ENCODE assay signal across 17 cellular contexts in the genomic region with DNA sequence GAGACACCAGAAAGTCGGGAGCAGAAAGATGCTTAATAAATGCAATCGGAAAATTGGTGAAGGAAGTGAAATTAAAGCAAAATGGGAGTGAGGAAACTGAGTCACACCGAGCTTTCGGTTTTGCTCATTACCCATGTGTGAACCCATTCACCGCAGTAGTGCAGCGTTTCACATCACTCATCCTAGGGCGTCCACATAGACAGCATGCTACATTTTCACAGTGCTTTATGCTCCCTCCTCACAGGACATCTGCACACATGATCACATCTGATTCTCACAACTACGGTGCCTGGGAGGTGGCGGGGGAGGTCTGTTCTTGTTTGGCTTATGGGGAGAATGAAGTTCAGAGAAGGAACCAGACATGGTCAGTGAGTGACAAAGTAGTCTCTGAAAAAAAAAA. TPM values are rescaled to one million over a fixed set of nuclear protein-coding genes. Genes with fewer than 3 reads are reported as not detected.
DNase-seq lines count a peak whose midpoint lies in the region; ATAC-seq, FAIRE-seq and TF ChIP-seq lines count a peak whose summit lies in the region.
"Had no signal": no experiment of that assay in that cellular context is flagged by ENCODE, and none has a peak within 500 bp of the region (broad histone marks: within the 10 kb centered on the region; RNA-seq: fewer than 3 reads in every experiment).

No MANE protein-coding gene starts in this region.

- no peak for TF ChIP-seq EP300 in GM12878 (IDR thresholded peaks at IDR 0.05; ENCODE audit: borderline replicate concordance in 1 of 2, control insufficient read depth in 1 of 2, low read depth in 2 of 2, low read length in 2 of 2)

- peak; percentile 76 for ATAC-seq in GM19351 (IDR thresholded peaks at IDR 0.05; ENCODE audit: unreplicated experiment)
- peak; percentile 50; the same call in 2 of the 3 replicates for ATAC-seq in GM12878
- no peak for ATAC-seq in HG02981 (IDR thresholded peaks at IDR 0.05; ENCODE audit: unreplicated experiment)

- BruUV-seq in GM12878 (replicated peaks; lab: Mats Ljungman, UMichigan), result no TSS peak

- TF ChIP-seq POLR2A in GM12878 (IDR thresholded peaks at IDR 0.05; ENCODE audit: low read depth, low read length), result no peak

- intact Hi-C loops in GM12878 (cut with micrococcal nuclease; ENCODE audit: unreplicated experiment), result no loop called here

- SMC1A ChIA-PET in GM12878 (lab: Charles Lee; ENCODE audit: uncharacterized antibody, unreplicated experiment), result interaction anchor here (1.3 kb wide), 1 partner anchor 19 kb away, joined by 3 read pairs; no protein-coding TSS in a partner anchor

- no peak for FAIRE-seq in GM12878 (lab: Jason Lieb, UNC)

- 2% methylated on average over 9 of the region's 9 CpGs for whole genome bisulfite sequencing in GM12878 (ENCODE audit: insufficient coverage, insufficient replicate concordance, low lambda C conversion rate, missing lambda C conversion rate)

- H3K79me2 ChIP-seq in GM12878 (ENCODE audit: control insufficient read depth, insufficient read depth, low read length), result no peaks in the 10 kb centered on the region

- CTCF ChIA-PET in GM12878 (lab: Yijun Ruan, JAX), result interaction anchor here (1.2 kb wide), 1 partner anchor 96 kb away, joined by 3 read pairs; no protein-coding TSS in a partner anchor

- POLR2A ChIA-PET in GM12878 (lab: Charles Lee), result no interaction called here

- H3K4me3 ChIP-seq in GM12865 (ENCODE audit: low read depth, low read length) (no peak overlapping the region), GM12878 (no peak overlapping the region)
- H3K4me3 ChIP-seq: HAP-1 had no signal

- H3K4me2 ChIP-seq in GM12878 (ENCODE audit: control insufficient read depth, insufficient read depth), result no peak overlapping the region

- no peaks in the 10 kb centered on the region for H3K27me3 ChIP-seq in GM12878 (replicated peaks in 1 of 2; ENCODE audit: control insufficient read depth in 2 of 2, insufficient read depth in 2 of 2, low read length in 1 of 2)

- peak; percentile 21 for DNase-seq in activated naive CD4-positive, alpha-beta T cell treated with Interleukin-2 at 50 U/mL for 16 hours
- no peak for DNase-seq in activated naive CD4-positive, alpha-beta T cell treated with anti-CD3 and anti-CD28 coated beads, Interleukin-2, amount 50 U/mL, for 16 hours
- peak; percentile 52 for DNase-seq in GM12865 (ENCODE audit: low read depth)
- no peak for DNase-seq in GM12878 (ENCODE audit: low read depth, low spot score)
- DNase-seq in COR-L47 (lab: John Stamatoyannopoulos, UW), result no peak
- DNase-seq in NCI-H774 (lab: John Stamatoyannopoulos, UW), result no peak
- DNase-seq: Caco-2, DMS53, NCI-H1105 treated with DMSO at 0.1 percent for 48 hours, NCI-H1694 treated with DMSO at 0.1 percent for 48 hours, NCI-H345, NCI-H526 treated with DMSO at 0.1 percent for 48 hours, SHP77 treated with DMSO at 0.1 percent for 48 hours had no signal

- H3K36me3 ChIP-seq in GM12878 (ENCODE audit: control insufficient read depth in 2 of 2, insufficient read depth in 2 of 2, low read length in 1 of 2), result no peaks in the 10 kb centered on the region
- H3K36me3 ChIP-seq: HAP-1 had no signal

- H4K20me1 ChIP-seq in GM12878 (ENCODE audit: control insufficient read depth, insufficient read depth), result no peaks in the 10 kb centered on the region

- H3K9me3 ChIP-seq in GM12878 (replicated peaks; ENCODE audit: control insufficient read depth, insufficient read depth, low read length), result no peaks in the 10 kb centered on the region
- H3K9me3 ChIP-seq: Caco-2, HAP-1 had no signal

- no peak overlapping the region for H2AFZ ChIP-seq in GM12878 (ENCODE audit: control insufficient read depth, low read depth, low read length)

- H3K4me1 ChIP-seq in GM12878 (ENCODE audit: control insufficient read depth, insufficient read depth, low read length), result no peaks in the 10 kb centered on the region
- H3K4me1 ChIP-seq: Caco-2, HAP-1 had no signal

- TF ChIP-seq CTCF in GM12865 (IDR thresholded peaks at IDR 0.05; ENCODE audit: insufficient read depth, low read depth, low read length, missing control alignments) (no peak), GM12878 (IDR thresholded peaks at IDR 0.05 in 2 of 3, conservative IDR thresholded peaks at IDR 0.05 in 1 of 3; ENCODE audit: control insufficient read depth in 2 of 3, extremely low read depth in 1 of 3, insufficient read depth in 1 of 3, low read depth in 3 of 3, low read length in 3 of 3) (no peak)

- no peak for TF ChIP-seq RAD21 in GM12878 (IDR thresholded peaks at IDR 0.05; ENCODE audit: insufficient read depth, low read depth, low read length)

- RAD21 ChIA-PET in GM12878 (lab: Charles Lee; ENCODE audit: unreplicated experiment), result no interaction called here

- H3K27ac ChIP-seq in GM12878 (ENCODE audit: control insufficient read depth, insufficient read depth), result no peak overlapping the region

- in situ Hi-C loops in GM12878 (cut with MboI), result no loop called here

- H3K9ac ChIP-seq in GM12878 (ENCODE audit: control insufficient read depth, insufficient read depth, low read length), result no peak overlapping the region

TF ChIP-seq in GM12878, 131 proteins besides CTCF, POLR2A, EP300 and RAD21:
- TF ChIP-seq PAX8 (IDR thresholded peaks at IDR 0.05) (no peak), SMAD1 (IDR thresholded peaks at IDR 0.05; ENCODE audit: low read depth, partially characterized antibody) (no peak), JUNB (IDR thresholded peaks at IDR 0.05) (peak; percentile 49), TCF3 (IDR thresholded peaks at IDR 0.05; ENCODE audit: borderline replicate concordance, insufficient read depth, low read depth, low read length) (no peak), RUNX3 (IDR thresholded peaks at IDR 0.05; ENCODE audit: low read length) (peak; percentile 23; the same call in 1 of the 2 replicates), CREB1 (IDR thresholded peaks at IDR 0.05; ENCODE audit: low read depth) (no peak), ETV6 (conservative IDR thresholded peaks at IDR 0.05 in 1 of 2, IDR thresholded peaks at IDR 0.05 in 1 of 2; ENCODE audit: borderline replicate concordance in 1 of 2, low read depth in 1 of 2) (peak in 1 of 2 experiments; percentile 44; a peak in 1 of 4 replicates), ZNF207 (IDR thresholded peaks at IDR 0.05; ENCODE audit: borderline replicate concordance) (no peak), YBX1 (IDR thresholded peaks at IDR 0.05) (no peak)
TF ChIP-seq in GM12878: peak in this region for 3.

RNA-seq across cellular contexts. Expression of a gene that starts 36.6 kb away (rescaled TPM):
- not detected in 2 replicates for total RNA-seq in GM12878 (2013; cell fraction: nucleolus; rRNA removed)
- total RNA-seq in GM12878 (2014; rRNA removed) (not detected in 2 replicates), GM12878 (2014; rRNA removed; fragmentation: Illumina TruSeq; extraction: Trizol) (not detected in 2 replicates), GM12878 (2021) (not detected in 2 replicates)
- not detected for polyA plus RNA-seq in GM12878 (2011; ENCODE audit: low read depth)
- polyA plus RNA-seq in GM12878 (2011; rRNA removed) (not detected in 2 replicates), GM12878 (2014; fragmentation: Illumina TruSeq; extraction: Trizol) (not detected in 2 replicates), GM12878 (2014; fragmentation: Nextera tagmentation; extraction: Ambion mirVana) (not detected), GM12878 (2014; rRNA removed) (not detected in 2 replicates), GM12878 (2016; fragmentation: Nextera tagmentation; extraction: Ambion mirVana) (not detected)
- not detected in 2 replicates for polyA plus RNA-seq in GM12878 (2011; cell fraction: cytosol; rRNA removed)
- polyA plus RNA-seq in GM12878 (2011; cell fraction: nucleus; rRNA removed), result not detected in 2 replicates
- not detected in 2 replicates for polyA plus RNA-seq in GM12878 (2012)
- not detected in 2 replicates for polyA minus RNA-seq in GM12878 (2011; rRNA and poly(A)+ RNA removed)
- polyA minus RNA-seq in GM12878 (2011; cell fraction: cytosol; rRNA and poly(A)+ RNA removed), result not detected in 2 replicates
- not detected in 2 replicates for polyA minus RNA-seq in GM12878 (2011; cell fraction: nucleus; rRNA and poly(A)+ RNA removed)
- total RNA-seq: OCI-LY7 had no signal

RNA-seq across cellular contexts. Expression of a gene that starts 36.8 kb away (rescaled TPM):
- total RNA-seq in GM12878 (2013; cell fraction: nucleolus; rRNA removed), result not detected in 2 replicates
- not detected in 2 replicates for total RNA-seq in GM12878 (2014; rRNA removed)
- not detected in 2 replicates for total RNA-seq in GM12878 (2014; rRNA removed; fragmentation: Illumina TruSeq; extraction: Trizol)
- not detected in 2 replicates for total RNA-seq in GM12878 (2021)
- polyA plus RNA-seq in GM12878 (2011; ENCODE audit: low read depth), result not detected
- polyA plus RNA-seq in GM12878 (2011; rRNA removed), result not detected in 2 replicates
- polyA plus RNA-seq in GM12878 (2011; cell fraction: cytosol; rRNA removed), result 0.01 TPM in 1 of 2 replicates, not detected in the other
- not detected in 2 replicates for polyA plus RNA-seq in GM12878 (2011; cell fraction: nucleus; rRNA removed)
- not detected in 2 replicates for polyA plus RNA-seq in GM12878 (2012)
- polyA plus RNA-seq in GM12878 (2014; fragmentation: Illumina TruSeq; extraction: Trizol), result not detected in 2 replicates
- polyA plus RNA-seq in GM12878 (2014; fragmentation: Nextera tagmentation; extraction: Ambion mirVana), result not detected
- polyA plus RNA-seq in GM12878 (2014; rRNA removed), result not detected in 2 replicates
- polyA plus RNA-seq in GM12878 (2016; fragmentation: Nextera tagmentation; extraction: Ambion mirVana), result not detected
- polyA minus RNA-seq in GM12878 (2011; rRNA and poly(A)+ RNA removed), result not detected in 2 replicates
- not detected in 2 replicates for polyA minus RNA-seq in GM12878 (2011; cell fraction: cytosol; rRNA and poly(A)+ RNA removed)
- not detected in 2 replicates for polyA minus RNA-seq in GM12878 (2011; cell fraction: nucleus; rRNA and poly(A)+ RNA removed)
- total RNA-seq: Caco-2, OCI-LY7 had no signal

Comparison
In these comparisons a context has a peak if more than half of its experiments do, and no peak if none do; other contexts are left out.
1. DNase-seq: peak in activated naive CD4-positive, alpha-beta T cell treated with Interleukin-2 at 50 U/mL for 16 hours (single experiment) and GM12865 (single experiment); none in activated naive CD4-positive, alpha-beta T cell treated with anti-CD3 and anti-CD28 coated beads, Interleukin-2, amount 50 U/mL, for 16 hours (single experiment), GM12878 (single experiment), COR-L47 (single experiment) and NCI-H774 (single experiment).